ENCODE assay signal across 8 cellular contexts in genomic region chr12:9447791-9448614, GRCh38.
DNase-seq lines count a peak whose midpoint lies in the region; TF ChIP-seq lines count a peak whose summit lies in the region.
"Not testable (repeated sequence)": the region's sequence is repeated elsewhere in the genome, so short reads cannot be mapped to it uniquely, and the experiment has no call there.

No MANE protein-coding gene starts in this region.

- H3K4me2 ChIP-seq in Loucy (ENCODE audit: low read depth, low read length, poor library complexity, severe bottlenecking): peak overlapping the region; percentile 82

- H3K4me1 Mint-ChIP-seq in neural crest cell: peaks cover 21% of the 10 kb centered on the region
- peaks cover 16% of the 10 kb centered on the region for H3K4me1 Mint-ChIP-seq in stimulated activated naive CD8-positive, alpha-beta T cell treated with anti-CD3 and anti-CD28 coated beads, Interleukin-15, Interleukin-2, amounts not matched to agents 100 ng/mL and 50 ng/mL, for 24 hours (ENCODE audit: low read depth)

- H3K9me2 ChIP-seq in Loucy (replicated peaks; ENCODE audit: low read depth, low read length): not testable (repeated sequence)

- H3K4me3 Mint-ChIP-seq in neural crest cell: peak overlapping the region; percentile 99
- peak overlapping the region; percentile 95 for H3K4me3 Mint-ChIP-seq in stimulated activated naive CD8-positive, alpha-beta T cell treated with anti-CD3 and anti-CD28 coated beads, Interleukin-15, Interleukin-2, amounts not matched to agents 100 ng/mL and 50 ng/mL, for 24 hours

- H3K9me3 ChIP-seq in ES-I3 (ENCODE audit: control insufficient read depth, insufficient read depth, low read length); Loucy (ENCODE audit: insufficient read depth, low read depth, low read length): not testable (repeated sequence)

- H3F3A ChIP-seq in Loucy (ENCODE audit: low read depth): not testable (repeated sequence)

- H3K4me3 ChIP-seq in H7 (ENCODE audit: insufficient read depth, low read depth, low read length) (peak overlapping the region; percentile 60), Loucy (ENCODE audit: low read length, poor library complexity, severe bottlenecking) (peak overlapping the region; percentile 87), foreskin fibroblast (ENCODE audit: low read depth in 1 of 2, low read length in 2 of 2) (peak overlapping the region; percentile 73 to 80)

- not testable (repeated sequence) for H4K20me1 ChIP-seq in Loucy (ENCODE audit: insufficient read depth, low read length, poor library complexity, severe bottlenecking)

- H3K27me3 Mint-ChIP-seq in neural crest cell (ENCODE audit: low read depth); stimulated activated naive CD8-positive, alpha-beta T cell treated with anti-CD3 and anti-CD28 coated beads, Interleukin-15, Interleukin-2, amounts not matched to agents 100 ng/mL and 50 ng/mL, for 24 hours: not testable (repeated sequence)

- peak overlapping the region; percentile 99 for H3K27ac Mint-ChIP-seq in neural crest cell (ENCODE audit: unreplicated experiment)
- H3K27ac Mint-ChIP-seq in stimulated activated naive CD8-positive, alpha-beta T cell treated with anti-CD3 and anti-CD28 coated beads, Interleukin-15, Interleukin-2, amounts not matched to agents 100 ng/mL and 50 ng/mL, for 24 hours: peak overlapping the region; percentile 89

- peaks cover 21% of the 10 kb centered on the region for H3K79me2 ChIP-seq in Loucy (ENCODE audit: insufficient read depth, low read length)

- H2AFZ ChIP-seq in Loucy (ENCODE audit: low read length): peak overlapping the region; percentile 99

- TF ChIP-seq CTCF in Loucy (conservative IDR thresholded peaks at IDR 0.05; ENCODE audit: low read length); foreskin fibroblast (IDR thresholded peaks at IDR 0.05; ENCODE audit: low read depth, low read length); neural crest cell (conservative IDR thresholded peaks at IDR 0.05): not testable (repeated sequence)

- H3K36me3 ChIP-seq in ES-I3 (ENCODE audit: insufficient read depth, low read length); H7 (replicated peaks; ENCODE audit: control insufficient read depth, insufficient read depth, low read length); Loucy (ENCODE audit: insufficient read depth, low read length): not testable (repeated sequence)

- H3K9ac ChIP-seq in ES-I3 (ENCODE audit: low read depth, low read length): peak overlapping the region; percentile 82
- H3K9ac ChIP-seq in Loucy (ENCODE audit: low read depth, low read length, poor library complexity, severe bottlenecking): peak overlapping the region; percentile 85

- not testable (repeated sequence) for H3K4me1 ChIP-seq in ES-I3 (ENCODE audit: insufficient read depth, low read length); Loucy (ENCODE audit: insufficient read depth, low read length, poor library complexity, severe bottlenecking)

- DNase-seq in H7 (peak; percentile 89), foreskin fibroblast (peak; percentile 73 to 90), neural crest cell (ENCODE audit: low read depth, low spot score) (peak; percentile 75)
- DNase-seq in activated T-helper 9 cell treated with anti-CD3 and anti-CD28 coated beads, Interleukin-2, amount 50 U/mL, for 16 hours (ENCODE audit: low read depth): peak; percentile 87

- not testable (repeated sequence) for H3K9me3 Mint-ChIP-seq in neural crest cell; stimulated activated naive CD8-positive, alpha-beta T cell treated with anti-CD3 and anti-CD28 coated beads, Interleukin-15, Interleukin-2, amounts not matched to agents 100 ng/mL and 50 ng/mL, for 24 hours

- peak; percentile 51; the same call in 1 of the 2 replicates for TF ChIP-seq POLR2A in Raji (IDR thresholded peaks at IDR 0.05; ENCODE audit: insufficient read depth, low read depth, low read length)

- not testable (repeated sequence) for H3K27me3 ChIP-seq in H7 (ENCODE audit: control insufficient read depth, insufficient read depth, low read length); Loucy (ENCODE audit: insufficient read depth, low read length, poor library complexity, severe bottlenecking)

- H3K36me3 Mint-ChIP-seq in neural crest cell (ENCODE audit: low read depth); stimulated activated naive CD8-positive, alpha-beta T cell treated with anti-CD3 and anti-CD28 coated beads, Interleukin-15, Interleukin-2, amounts not matched to agents 100 ng/mL and 50 ng/mL, for 24 hours (ENCODE audit: low read depth): not testable (repeated sequence)

Comparison
In these comparisons a context has a peak if more than half of its experiments do, and no peak if none do; other contexts are left out.
1. Peak in every context shown above with its lines: DNase-seq and H3K4me3 ChIP-seq.